In the genomic region with DNA sequence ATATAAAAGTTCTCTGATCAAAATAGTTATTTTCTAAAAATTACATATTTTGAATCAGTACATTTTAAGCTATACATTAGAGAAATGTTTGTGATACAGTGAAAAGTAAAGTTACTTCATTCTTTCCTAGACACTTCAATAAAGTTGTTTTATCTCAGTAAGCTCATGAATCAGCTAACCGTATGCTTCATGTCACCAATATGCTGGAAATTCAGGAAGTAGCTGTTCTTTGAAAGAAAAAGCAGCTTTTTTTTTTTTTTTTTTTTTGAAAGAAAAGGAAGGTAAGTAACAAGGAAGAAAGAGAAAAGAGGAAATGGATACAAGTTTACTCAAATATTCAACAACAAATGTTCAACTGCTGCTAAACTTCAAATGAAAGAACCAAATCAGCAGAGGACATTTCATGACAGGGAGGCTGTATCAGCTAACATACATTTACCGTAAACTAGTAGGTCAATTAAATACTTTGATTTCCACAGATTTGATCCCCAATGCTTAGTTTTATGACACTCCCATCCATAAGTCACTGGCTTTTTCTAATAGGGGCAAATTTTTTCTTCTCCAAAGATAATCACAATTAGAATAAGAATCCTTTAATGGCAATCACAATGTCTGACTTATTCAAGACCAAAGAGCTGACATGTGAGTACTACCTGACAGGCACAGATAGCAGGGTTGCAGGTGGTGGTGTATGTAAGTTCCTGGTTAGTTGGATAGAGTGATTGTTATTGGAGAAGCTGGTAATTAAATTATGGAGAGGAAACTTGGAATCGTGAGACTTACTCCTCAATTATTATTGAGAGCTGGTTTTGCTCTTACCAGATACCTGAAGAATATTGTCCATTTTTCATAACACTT, we compare ENCODE assay signal across 1 cellular context.
A peak's percentile ranks its signal among the peaks of the same experiment; 100 is the strongest.
TF ChIP-seq lines count a peak whose summit lies in the region.

No MANE protein-coding gene starts in this region.

TF ChIP-seq in K562, 482 proteins besides CTCF, POLR2A, EP300 and RAD21 (continued from another document):
- TF ChIP-seq ZNF140 (CRISPR knock-in tag; IDR thresholded peaks at IDR 0.05) (no peak), SP1 (CRISPR knock-in tag; IDR thresholded peaks at IDR 0.05) (no peak), ARNT (IDR thresholded peaks at IDR 0.05) (0 out of 4 replicates have a peak, but pooled peaks of 1 of the 2 experiments have one; percentile 15), NEUROD1 (IDR thresholded peaks at IDR 0.05; ENCODE audit: borderline replicate concordance, low read depth, low read length, partially characterized antibody) (no peak), NFATC3 (IDR thresholded peaks at IDR 0.05) (no peak), DACH1 (IDR thresholded peaks at IDR 0.05; ENCODE audit: partially characterized antibody) (no peak), KDM1A (IDR thresholded peaks at IDR 0.05) (peak; percentile 74 to 76), NR3C1 (CRISPR knock-in tag; IDR thresholded peaks at IDR 0.05) (no peak), SMARCB1 (IDR thresholded peaks at IDR 0.05; ENCODE audit: insufficient read length, low read depth) (peak; percentile 28), HCFC1 (IDR thresholded peaks at IDR 0.05; ENCODE audit: low read depth, low read length) (no peak), ZNF212 (CRISPR knock-in tag; IDR thresholded peaks at IDR 0.05) (no peak), ZNF707 (CRISPR knock-in tag; conservative IDR thresholded peaks at IDR 0.05) (no peak), ADNP (tag; IDR thresholded peaks at IDR 0.05) (peak; percentile 34; the same call in 1 of the 2 replicates), HMG20A (CRISPR knock-in tag; conservative IDR thresholded peaks at IDR 0.05) (no peak), CBFA2T3 (IDR thresholded peaks at IDR 0.05) (peak; percentile 52), MEIS2 (IDR thresholded peaks at IDR 0.05; ENCODE audit: partially characterized antibody) (peak; percentile 80), ZNF24 (IDR thresholded peaks at IDR 0.05) (0 out of 2 replicates have a peak, but pooled peaks have one; percentile 48), ZNF143 (CRISPR knock-in tag; IDR thresholded peaks at IDR 0.05) (no peak), ZNF354B (CRISPR knock-in tag; IDR thresholded peaks at IDR 0.05) (no peak), SAP30 (IDR thresholded peaks at IDR 0.05; ENCODE audit: borderline replicate concordance, insufficient read depth, low read depth, low read length, poor library complexity, severe bottlenecking) (no peak), JUND (IDR thresholded peaks at IDR 0.05; ENCODE audit: borderline replicate concordance, low read depth, low read length) (peak; percentile 5; the same call in 1 of the 2 replicates), JUND (tag; IDR thresholded peaks at IDR 0.05; ENCODE audit: borderline replicate concordance, low read depth, low read length) (no peak)
- TF ChIP-seq, protein P1, sequence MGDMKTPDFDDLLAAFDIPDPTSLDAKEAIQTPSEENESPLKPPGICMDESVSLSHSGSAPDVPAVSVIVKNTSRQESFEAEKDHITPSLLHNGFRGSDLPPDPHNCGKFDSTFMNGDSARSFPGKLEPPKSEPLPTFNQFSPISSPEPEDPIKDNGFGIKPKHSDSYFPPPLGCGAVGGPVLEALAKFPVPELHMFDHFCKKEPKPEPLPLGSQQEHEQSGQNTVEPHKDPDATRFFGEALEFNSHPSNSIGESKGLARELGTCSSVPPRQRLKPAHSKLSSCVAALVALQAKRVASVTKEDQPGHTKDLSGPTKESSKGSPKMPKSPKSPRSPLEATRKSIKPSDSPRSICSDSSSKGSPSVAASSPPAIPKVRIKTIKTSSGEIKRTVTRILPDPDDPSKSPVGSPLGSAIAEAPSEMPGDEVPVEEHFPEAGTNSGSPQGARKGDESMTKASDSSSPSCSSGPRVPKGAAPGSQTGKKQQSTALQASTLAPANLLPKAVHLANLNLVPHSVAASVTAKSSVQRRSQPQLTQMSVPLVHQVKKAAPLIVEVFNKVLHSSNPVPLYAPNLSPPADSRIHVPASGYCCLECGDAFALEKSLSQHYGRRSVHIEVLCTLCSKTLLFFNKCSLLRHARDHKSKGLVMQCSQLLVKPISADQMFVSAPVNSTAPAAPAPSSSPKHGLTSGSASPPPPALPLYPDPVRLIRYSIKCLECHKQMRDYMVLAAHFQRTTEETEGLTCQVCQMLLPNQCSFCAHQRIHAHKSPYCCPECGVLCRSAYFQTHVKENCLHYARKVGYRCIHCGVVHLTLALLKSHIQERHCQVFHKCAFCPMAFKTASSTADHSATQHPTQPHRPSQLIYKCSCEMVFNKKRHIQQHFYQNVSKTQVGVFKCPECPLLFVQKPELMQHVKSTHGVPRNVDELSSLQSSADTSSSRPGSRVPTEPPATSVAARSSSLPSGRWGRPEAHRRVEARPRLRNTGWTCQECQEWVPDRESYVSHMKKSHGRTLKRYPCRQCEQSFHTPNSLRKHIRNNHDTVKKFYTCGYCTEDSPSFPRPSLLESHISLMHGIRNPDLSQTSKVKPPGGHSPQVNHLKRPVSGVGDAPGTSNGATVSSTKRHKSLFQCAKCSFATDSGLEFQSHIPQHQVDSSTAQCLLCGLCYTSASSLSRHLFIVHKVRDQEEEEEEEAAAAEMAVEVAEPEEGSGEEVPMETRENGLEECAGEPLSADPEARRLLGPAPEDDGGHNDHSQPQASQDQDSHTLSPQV (IDR thresholded peaks at IDR 0.05) = 0 out of 2 replicates have a peak, but pooled peaks have one; percentile 36
- TF ChIP-seq, protein P2, sequence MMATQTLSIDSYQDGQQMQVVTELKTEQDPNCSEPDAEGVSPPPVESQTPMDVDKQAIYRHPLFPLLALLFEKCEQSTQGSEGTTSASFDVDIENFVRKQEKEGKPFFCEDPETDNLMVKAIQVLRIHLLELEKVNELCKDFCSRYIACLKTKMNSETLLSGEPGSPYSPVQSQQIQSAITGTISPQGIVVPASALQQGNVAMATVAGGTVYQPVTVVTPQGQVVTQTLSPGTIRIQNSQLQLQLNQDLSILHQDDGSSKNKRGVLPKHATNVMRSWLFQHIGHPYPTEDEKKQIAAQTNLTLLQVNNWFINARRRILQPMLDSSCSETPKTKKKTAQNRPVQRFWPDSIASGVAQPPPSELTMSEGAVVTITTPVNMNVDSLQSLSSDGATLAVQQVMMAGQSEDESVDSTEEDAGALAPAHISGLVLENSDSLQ (IDR thresholded peaks at IDR 0.05) = peak; percentile 63
- TF ChIP-seq, protein P3, sequence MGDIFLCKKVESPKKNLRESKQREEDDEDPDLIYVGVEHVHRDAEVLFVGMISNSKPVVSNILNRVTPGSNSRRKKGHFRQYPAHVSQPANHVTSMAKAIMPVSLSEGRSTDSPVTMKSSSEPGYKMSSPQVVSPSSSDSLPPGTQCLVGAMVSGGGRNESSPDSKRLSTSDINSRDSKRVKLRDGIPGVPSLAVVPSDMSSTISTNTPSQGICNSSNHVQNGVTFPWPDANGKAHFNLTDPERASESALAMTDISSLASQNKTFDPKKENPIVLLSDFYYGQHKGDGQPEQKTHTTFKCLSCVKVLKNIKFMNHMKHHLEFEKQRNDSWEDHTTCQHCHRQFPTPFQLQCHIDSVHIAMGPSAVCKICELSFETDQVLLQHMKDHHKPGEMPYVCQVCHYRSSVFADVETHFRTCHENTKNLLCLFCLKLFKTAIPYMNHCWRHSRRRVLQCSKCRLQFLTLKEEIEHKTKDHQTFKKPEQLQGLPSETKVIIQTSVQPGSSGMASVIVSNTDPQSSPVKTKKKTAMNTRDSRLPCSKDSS (IDR thresholded peaks at IDR 0.05; ENCODE audit: low read depth, partially characterized antibody) = no peak
- TF ChIP-seq, protein P4, sequence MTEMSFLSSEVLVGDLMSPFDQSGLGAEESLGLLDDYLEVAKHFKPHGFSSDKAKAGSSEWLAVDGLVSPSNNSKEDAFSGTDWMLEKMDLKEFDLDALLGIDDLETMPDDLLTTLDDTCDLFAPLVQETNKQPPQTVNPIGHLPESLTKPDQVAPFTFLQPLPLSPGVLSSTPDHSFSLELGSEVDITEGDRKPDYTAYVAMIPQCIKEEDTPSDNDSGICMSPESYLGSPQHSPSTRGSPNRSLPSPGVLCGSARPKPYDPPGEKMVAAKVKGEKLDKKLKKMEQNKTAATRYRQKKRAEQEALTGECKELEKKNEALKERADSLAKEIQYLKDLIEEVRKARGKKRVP (CRISPR knock-in tag; IDR thresholded peaks at IDR 0.05) = no peak
- TF ChIP-seq, protein P5, sequence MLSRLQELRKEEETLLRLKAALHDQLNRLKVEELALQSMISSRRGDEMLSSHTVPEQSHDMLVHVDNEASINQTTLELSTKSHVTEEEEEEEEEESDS (CRISPR knock-in tag; IDR thresholded peaks at IDR 0.05) = no peak
- TF ChIP-seq, protein P6, sequence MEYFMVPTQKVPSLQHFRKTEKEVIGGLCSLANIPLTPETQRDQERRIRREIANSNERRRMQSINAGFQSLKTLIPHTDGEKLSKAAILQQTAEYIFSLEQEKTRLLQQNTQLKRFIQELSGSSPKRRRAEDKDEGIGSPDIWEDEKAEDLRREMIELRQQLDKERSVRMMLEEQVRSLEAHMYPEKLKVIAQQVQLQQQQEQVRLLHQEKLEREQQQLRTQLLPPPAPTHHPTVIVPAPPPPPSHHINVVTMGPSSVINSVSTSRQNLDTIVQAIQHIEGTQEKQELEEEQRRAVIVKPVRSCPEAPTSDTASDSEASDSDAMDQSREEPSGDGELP (CRISPR knock-in tag; IDR thresholded peaks at IDR 0.05; ENCODE audit: borderline replicate concordance) = no peak
